Comparison of ENCODE assay signal across 8 cellular contexts in the genomic region with DNA sequence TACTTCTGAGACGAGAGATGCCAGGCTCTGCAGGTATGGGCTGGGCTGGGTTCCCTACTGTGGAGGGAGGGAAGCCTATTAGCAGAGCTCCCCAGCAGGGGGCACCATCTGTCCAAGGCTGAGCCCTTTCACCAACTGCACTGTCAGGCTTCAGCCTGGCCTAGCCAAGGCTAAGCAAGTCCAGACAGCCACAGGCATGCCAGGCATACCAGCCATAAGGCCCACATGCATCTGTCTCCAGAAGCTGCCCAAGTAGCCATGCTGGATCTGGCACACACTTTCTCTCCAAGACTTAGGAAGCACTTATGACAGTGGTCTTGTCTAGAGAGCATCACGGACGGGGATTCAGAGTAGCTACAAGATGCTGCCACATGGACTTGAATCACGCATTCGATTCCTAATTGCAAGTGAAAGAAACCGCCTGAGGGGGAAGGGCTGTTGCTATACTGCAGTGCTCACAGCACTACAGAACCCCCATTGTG. TPM values are rescaled to one million over a fixed set of nuclear protein-coding genes. Genes with fewer than 3 reads are reported as not detected.
A peak's percentile ranks its signal among the peaks of the same experiment; 100 is the strongest.
DNase-seq lines count a peak whose midpoint lies in the region; ATAC-seq, FAIRE-seq and TF ChIP-seq lines count a peak whose summit lies in the region.

No MANE protein-coding gene starts in this region.

- H3K4me1 ChIP-seq in neural progenitor cell: peaks cover 9% of the 10 kb centered on the region

- peak; percentile 61 for TF ChIP-seq CTCF in neural progenitor cell (IDR thresholded peaks at IDR 0.05)

- peaks cover 28% of the 10 kb centered on the region for H4K20me1 ChIP-seq in neural progenitor cell (ENCODE audit: low read depth)

- H3K36me3 Mint-ChIP-seq in activated T-cell treated with anti-CD3 and anti-CD28 coated beads, Interleukin-2, amount 50 U/mL, for 4 hours (ENCODE audit: insufficient read depth): peaks cover 51% of the 10 kb centered on the region
- H3K36me3 Mint-ChIP-seq in neural progenitor cell: peaks cover 37% of the 10 kb centered on the region

- H3K27ac ChIP-seq in neural progenitor cell (no peak overlapping the region), substantia nigra (ENCODE audit: low read depth, low read length, poor library complexity, severe bottlenecking) (no peak overlapping the region)

- no peak overlapping the region for H2AFZ ChIP-seq in neural progenitor cell (replicated peaks)

- peak; percentile 72 for DNase-seq in CD1c-positive myeloid dendritic cell (ENCODE audit: extremely low spot score)
- DNase-seq in HTR-8/SVneo (ENCODE audit: insufficient read length, low spot score): peak; percentile 86
- DNase-seq in OCI-M1 (lab: John Stamatoyannopoulos, UW): peak; percentile 80
- DNase-seq in activated T-cell treated with anti-CD3 and anti-CD28 coated beads, Interleukin-2, amount 50 U/mL, for 4 hours: peak; percentile 77
- DNase-seq in fibroblast of peridontal ligament (ENCODE audit: extremely low read depth): peak; percentile 84
- peak; percentile 75 for DNase-seq in neural progenitor cell (ENCODE audit: low spot score)
- DNase-seq in substantia nigra (lab: John Stamatoyannopoulos, UW): peak in 45 of 49 donors; percentile 19 to 90 (median 75)

- peaks cover 8% of the 10 kb centered on the region for H3K79me2 ChIP-seq in neural progenitor cell (ENCODE audit: low read depth)

- H3K27me3 ChIP-seq in neural progenitor cell: no peaks in the 10 kb centered on the region

- H3K9me3 ChIP-seq in neural progenitor cell (ENCODE audit: low read depth): no peaks in the 10 kb centered on the region

- H3K4me1 Mint-ChIP-seq in activated T-cell treated with anti-CD3 and anti-CD28 coated beads, Interleukin-2, amount 50 U/mL, for 4 hours (ENCODE audit: low read depth): peaks cover 9% of the 10 kb centered on the region
- no peaks in the 10 kb centered on the region for H3K4me1 Mint-ChIP-seq in neural progenitor cell

- no peak overlapping the region for H3K4me2 ChIP-seq in neural progenitor cell

- ATAC-seq in GM19351 (IDR thresholded peaks at IDR 0.05; ENCODE audit: unreplicated experiment): peak; percentile 76
- peak; percentile 95 to 97 for ATAC-seq in activated T-cell treated with anti-CD3 and anti-CD28 coated beads, Interleukin-2, amount 50 U/mL, for 4 hours

- no peaks in the 10 kb centered on the region for H3K27me3 Mint-ChIP-seq in activated T-cell treated with anti-CD3 and anti-CD28 coated beads, Interleukin-2, amount 50 U/mL, for 4 hours (ENCODE audit: low read depth)
- peaks cover 2% of the 10 kb centered on the region for H3K27me3 Mint-ChIP-seq in neural progenitor cell (ENCODE audit: insufficient read depth, low read depth)

- FAIRE-seq in HTR-8/SVneo (lab: Jason Lieb, UNC): peak; percentile 75

- H3K27ac Mint-ChIP-seq in neural progenitor cell: no peak overlapping the region

- no peak overlapping the region for H3K4me3 Mint-ChIP-seq in activated T-cell treated with anti-CD3 and anti-CD28 coated beads, Interleukin-2, amount 50 U/mL, for 4 hours
- H3K4me3 Mint-ChIP-seq in neural progenitor cell: no peak overlapping the region

- peaks cover 4% of the 10 kb centered on the region for H3F3A ChIP-seq in neural progenitor cell (ENCODE audit: low read depth)

- no peaks in the 10 kb centered on the region for H3K9me3 Mint-ChIP-seq in activated T-cell treated with anti-CD3 and anti-CD28 coated beads, Interleukin-2, amount 50 U/mL, for 4 hours
- no peaks in the 10 kb centered on the region for H3K9me3 Mint-ChIP-seq in neural progenitor cell

- no peaks in the 10 kb centered on the region for H3K36me3 ChIP-seq in neural progenitor cell

- no peak overlapping the region for H3K4me3 ChIP-seq in neural progenitor cell

- no peak overlapping the region for H3K9ac ChIP-seq in neural progenitor cell

RNA-seq across cellular contexts. Expression of gene RUVBL1, which starts 28.3 kb away (rescaled TPM):
- total RNA-seq in activated T-cell treated with anti-CD3 and anti-CD28 coated beads, Interleukin-2, amount 50 U/mL, for 4 hours: 100 to 1,000 TPM; 158 to 177 (median 161) TPM
- 91.4 and 110 TPM in 2 replicates for total RNA-seq in neural progenitor cell (ENCODE audit: low replicate concordance)

RNA-seq across cellular contexts. Expression of gene SEC61A1, which starts 43.0 kb away (rescaled TPM):
- 100 to 1,000 TPM; 195 to 216 (median 210) TPM for total RNA-seq in activated T-cell treated with anti-CD3 and anti-CD28 coated beads, Interleukin-2, amount 50 U/mL, for 4 hours
- total RNA-seq in neural progenitor cell (ENCODE audit: low replicate concordance): 79.1 and 92.6 TPM in 2 replicates

RNA-seq across cellular contexts. Expression of gene EEFSEC, which starts 58.0 kb away (rescaled TPM):
- 10 to 100 TPM; 20.2 to 23.9 (median 21.9) TPM for total RNA-seq in activated T-cell treated with anti-CD3 and anti-CD28 coated beads, Interleukin-2, amount 50 U/mL, for 4 hours
- 0.92 and 5.8 TPM in 2 replicates for total RNA-seq in neural progenitor cell (ENCODE audit: low replicate concordance)
